In genomic region chr6:21208796-21209186, GRCh38 we compare ENCODE assay signal across 20 cellular contexts.
"Had no signal": no experiment of that assay in that cellular context is flagged by ENCODE, and none has a peak within 500 bp of the region (broad histone marks: within the 10 kb centered on the region; RNA-seq: fewer than 3 reads in every experiment).

No MANE protein-coding gene starts in this region.

- H3K27me3 ChIP-seq: breast epithelium, esophagus muscularis mucosa, left lung had no signal

- H3K36me3 ChIP-seq: breast epithelium, left lung had no signal

- H3K4me3 ChIP-seq: breast epithelium, esophagus muscularis mucosa, left lung had no signal

- DNase-seq: activated CD4-positive, alpha-beta memory T cell treated with anti-CD3 and anti-CD28 coated beads, Interleukin-2, amount 10 ng/mL, durations not matched to agents 7 days and 5 days; activated CD4-positive, alpha-beta T cell treated with anti-CD3 and anti-CD28 coated beads for 36 hours; activated gamma-delta T cell treated with Interleukin-2 at 50 U/mL for 16 hours; activated naive CD8-positive, alpha-beta T cell treated with anti-CD3 and anti-CD28 coated beads, Interleukin-2, amount 10 ng/mL, durations not matched to agents 7 days and 5 days; activated T-cell treated with anti-CD3 and anti-CD28 coated beads, Interleukin-2, amount 50 U/mL, for 72 hours; anterior cingulate cortex; dermis blood vessel endothelial cell; foreskin fibroblast; head of caudate nucleus; left lung; natural killer cell; nucleus accumbens; stimulated activated CD4-positive, alpha-beta T cell treated with anti-CD3 and anti-CD28 coated beads, Interleukin-2, amount 100 ng/mL, for 24 hours; stimulated activated naive CD4-positive, alpha-beta T cell; T1000; trophoblast cell; WERI-Rb-1 had no signal

- H3K4me1 Mint-ChIP-seq: activated CD4-positive, alpha-beta memory T cell treated with anti-CD3 and anti-CD28 coated beads, Interleukin-2, amount 10 ng/mL, durations not matched to agents 7 days and 5 days; activated naive CD8-positive, alpha-beta T cell treated with anti-CD3 and anti-CD28 coated beads, Interleukin-2, amount 10 ng/mL, durations not matched to agents 7 days and 5 days had no signal

- H3K27ac Mint-ChIP-seq: activated CD4-positive, alpha-beta memory T cell treated with anti-CD3 and anti-CD28 coated beads, Interleukin-2, amount 10 ng/mL, durations not matched to agents 7 days and 5 days; activated CD4-positive, alpha-beta T cell treated with anti-CD3 and anti-CD28 coated beads for 36 hours; activated naive CD8-positive, alpha-beta T cell treated with anti-CD3 and anti-CD28 coated beads, Interleukin-2, amount 10 ng/mL, durations not matched to agents 7 days and 5 days; natural killer cell had no signal

- H3K9me3 ChIP-seq: breast epithelium, esophagus muscularis mucosa had no signal

- H3K27ac ChIP-seq: breast epithelium, esophagus muscularis mucosa, left lung, WERI-Rb-1 had no signal

- H3K4me1 ChIP-seq: breast epithelium, esophagus muscularis mucosa, left lung had no signal

- H3K27me3 Mint-ChIP-seq: activated CD4-positive, alpha-beta memory T cell treated with anti-CD3 and anti-CD28 coated beads, Interleukin-2, amount 10 ng/mL, durations not matched to agents 7 days and 5 days; activated CD4-positive, alpha-beta T cell treated with anti-CD3 and anti-CD28 coated beads for 36 hours; activated naive CD8-positive, alpha-beta T cell treated with anti-CD3 and anti-CD28 coated beads, Interleukin-2, amount 10 ng/mL, durations not matched to agents 7 days and 5 days; progenitor cell of endocrine pancreas had no signal

- H3K4me3 Mint-ChIP-seq: activated CD4-positive, alpha-beta memory T cell treated with anti-CD3 and anti-CD28 coated beads, Interleukin-2, amount 10 ng/mL, durations not matched to agents 7 days and 5 days; activated CD4-positive, alpha-beta T cell treated with anti-CD3 and anti-CD28 coated beads for 36 hours; activated naive CD8-positive, alpha-beta T cell treated with anti-CD3 and anti-CD28 coated beads, Interleukin-2, amount 10 ng/mL, durations not matched to agents 7 days and 5 days; activated T-cell treated with anti-CD3 and anti-CD28 coated beads, Interleukin-2, amount 50 U/mL, for 72 hours; natural killer cell had no signal
